In genomic region chr10:9211228-9211627, GRCh38 we compare ENCODE assay signal across 13 cellular contexts.
A peak's percentile ranks its signal among the peaks of the same experiment; 100 is the strongest.
DNase-seq lines count a peak whose midpoint lies in the region; ATAC-seq, FAIRE-seq and TF ChIP-seq lines count a peak whose summit lies in the region.
"Had no signal": no experiment of that assay in that cellular context is flagged by ENCODE, and none has a peak within 500 bp of the region (broad histone marks: within the 10 kb centered on the region; RNA-seq: fewer than 3 reads in every experiment).

No MANE protein-coding gene starts in this region.

- TF ChIP-seq CTCF in GM23338 (conservative IDR thresholded peaks at IDR 0.05; ENCODE audit: low read depth in 2 of 2) (peak; percentile 51 to 54), Panc1 (IDR thresholded peaks at IDR 0.05) (peak; percentile 46; the same call in 1 of the 2 replicates), epithelial cell of esophagus (IDR thresholded peaks at IDR 0.05; ENCODE audit: insufficient read depth, low read depth, low read length, missing control alignments) (peak; percentile 48), osteoblast (IDR thresholded peaks at IDR 0.05; ENCODE audit: extremely low read depth, low read depth, low read length) (peak; percentile 39), pancreas (IDR thresholded peaks at IDR 0.05) (no peak)

- H3K9me3 ChIP-seq in Panc1 (ENCODE audit: control insufficient read depth, insufficient read depth, low read depth, low read length) (no peaks in the 10 kb centered on the region), osteoblast (ENCODE audit: low read depth, low read length) (no peaks in the 10 kb centered on the region), pancreas (no peaks in the 10 kb centered on the region)
- H3K9me3 ChIP-seq: gastrocnemius medialis had no signal

- peaks cover 7% of the 10 kb centered on the region; the same call in 2 of the 3 replicates for H3K4me1 Mint-ChIP-seq in GM23338

- no peak; the same call in 2 of the 3 replicates for ATAC-seq in GM23338
- no peak for ATAC-seq in Panc1
- no peak for ATAC-seq in pancreas
- ATAC-seq: activated T-helper 17 cell treated with anti-CD3 and anti-CD28 coated beads, Interleukin-2, amount 50 U/mL, for 72 hours; gastrocnemius medialis had no signal

- TF ChIP-seq POLR2A in GM12891 (IDR thresholded peaks at IDR 0.05; ENCODE audit: low read depth, low read length) = no peak

- FAIRE-seq in GM12891 (lab: Jason Lieb, UNC) (no peak), pancreas (lab: Jason Lieb, UNC) (no peak)

- H3K36me3 ChIP-seq in GM23338 (ENCODE audit: insufficient read depth) (no peaks in the 10 kb centered on the region), Panc1 (ENCODE audit: control insufficient read depth, insufficient read depth, low read length) (no peaks in the 10 kb centered on the region), osteoblast (ENCODE audit: insufficient read depth, low read length) (no peaks in the 10 kb centered on the region), pancreas (no peaks in the 10 kb centered on the region)
- H3K36me3 ChIP-seq: gastrocnemius medialis had no signal

- intact Hi-C loops in Panc1 (cut with micrococcal nuclease; ENCODE audit: unreplicated experiment) = no loop called here
- intact Hi-C loops in pancreas (cut with DNase I) = loop anchor here in 1 of 3 donors (10.0 kb wide), 1 partner anchor 1346 kb away; no protein-coding TSS in a partner anchor

- peak overlapping the region; percentile 19; the same call in 1 of the 2 replicates for H3K4me2 ChIP-seq in GM23338
- H3K4me2 ChIP-seq in osteoblast (ENCODE audit: insufficient read depth, low read length) = no peak overlapping the region

- POLR2A ChIA-PET in Panc1 (lab: Charles Lee) = no interaction called here

- no peaks in the 10 kb centered on the region for H3K9me3 Mint-ChIP-seq in GM23338
- H3K9me3 Mint-ChIP-seq: activated T-helper 17 cell treated with anti-CD3 and anti-CD28 coated beads, Interleukin-2, amount 50 U/mL, for 72 hours had no signal

- 45 to 47% methylated on average over 2 of the region's 2 CpGs for WGBS in pancreas, 2 donors

- no peak overlapping the region for H3K4me3 Mint-ChIP-seq in GM23338
- H3K4me3 Mint-ChIP-seq: activated T-helper 17 cell treated with anti-CD3 and anti-CD28 coated beads, Interleukin-2, amount 50 U/mL, for 72 hours had no signal

- H3K4me1 ChIP-seq in GM23338 (ENCODE audit: insufficient read depth) (peaks cover 5% of the 10 kb centered on the region; the same call in 1 of the 2 replicates), Panc1 (ENCODE audit: control insufficient read depth, insufficient read depth, low read length) (no peaks in the 10 kb centered on the region; the same call in 1 of the 2 replicates), osteoblast (ENCODE audit: insufficient read depth, low read length) (no peaks in the 10 kb centered on the region), pancreas (no peaks in the 10 kb centered on the region)
- H3K4me1 ChIP-seq: gastrocnemius medialis had no signal

- H3K36me3 Mint-ChIP-seq in GM23338 (ENCODE audit: low read depth) = no peaks in the 10 kb centered on the region

- H2AFZ ChIP-seq in GM23338 = no peak overlapping the region
- H2AFZ ChIP-seq in osteoblast (ENCODE audit: low read length) = no peak overlapping the region

- H3K27ac ChIP-seq in GM23338 (ENCODE audit: low read depth) (no peak overlapping the region), Panc1 (ENCODE audit: low read length) (no peak overlapping the region), osteoblast (ENCODE audit: low read depth, low read length) (no peak overlapping the region), pancreas (no peak overlapping the region)
- H3K27ac ChIP-seq: gastrocnemius medialis, HL-60 had no signal

- H3K27me3 Mint-ChIP-seq in GM23338 (ENCODE audit: insufficient read depth, low read depth, poor library complexity) = peaks cover 3% of the 10 kb centered on the region

- H3K27me3 ChIP-seq in GM23338 (ENCODE audit: insufficient read depth) (no peaks in the 10 kb centered on the region), Panc1 (ENCODE audit: control insufficient read depth, insufficient read depth, low read length) (no peaks in the 10 kb centered on the region), osteoblast (ENCODE audit: insufficient read depth, low read length) (no peaks in the 10 kb centered on the region), pancreas (peaks cover 0 to 15% (median 0%) of the 10 kb centered on the region in 4 donors)
- H3K27me3 ChIP-seq: gastrocnemius medialis had no signal

- H3K4me3 ChIP-seq in GM23338 (no peak overlapping the region), Panc1 (ENCODE audit: low read depth in 2 of 2, low read length in 2 of 2) (no peak overlapping the region), epithelial cell of esophagus (ENCODE audit: low read length) (no peak overlapping the region), osteoblast (ENCODE audit: insufficient read depth, low read length) (no peak overlapping the region), pancreas (no peak overlapping the region)
- H3K4me3 ChIP-seq: gastrocnemius medialis had no signal

- H3K9me2 ChIP-seq in GM23338 (ENCODE audit: insufficient read depth) = no peaks in the 10 kb centered on the region

- CTCF ChIA-PET in Panc1 (lab: Charles Lee) = no interaction called here

- no TSS peak for BruUV-seq in Panc1 (replicated peaks; lab: Mats Ljungman, UMichigan)

- H4K20me1 ChIP-seq in GM23338 (replicated peaks; ENCODE audit: insufficient read depth) (no peaks in the 10 kb centered on the region), osteoblast (ENCODE audit: insufficient read depth, low read length) (no peaks in the 10 kb centered on the region)

- H3K27ac Mint-ChIP-seq in GM23338 = no peak overlapping the region
- H3K27ac Mint-ChIP-seq: activated T-helper 17 cell treated with anti-CD3 and anti-CD28 coated beads, Interleukin-2, amount 50 U/mL, for 72 hours had no signal

- in situ Hi-C loops in Panc1 (cut with HindIII; ENCODE audit: low pct_unique_long_range_greater_than_20kb, low sequenced_read_pairs) = no loop called here

- H3K79me2 ChIP-seq in GM23338 (replicated peaks; ENCODE audit: insufficient read depth) = no peaks in the 10 kb centered on the region
- no peaks in the 10 kb centered on the region for H3K79me2 ChIP-seq in osteoblast (ENCODE audit: insufficient read depth, low read length)

- H3F3A ChIP-seq in GM23338 (replicated peaks; ENCODE audit: low read depth) = no peaks in the 10 kb centered on the region

- DNase-seq in GM23338 (ENCODE audit: low spot score) (peak; percentile 56), Panc1 (ENCODE audit: low read depth, low spot score) (no peak), epithelial cell of esophagus (ENCODE audit: low read depth) (no peak), osteoblast (ENCODE audit: insufficient read length, low spot score, missing footprints) (no peak), GM12891 (ENCODE audit: insufficient read length, low spot score) (no peak), pancreas (no peak)
- DNase-seq in stimulated activated CD4-positive, alpha-beta T cell treated with anti-CD3 and anti-CD28 coated beads, Interleukin-4, amount 100 ng/mL, for 24 hours = no peak
- DNase-seq in activated effector memory CD4-positive, alpha-beta T cell treated with Interleukin-2 at 50 U/mL for 16 hours = no peak
- DNase-seq: activated CD4-positive, alpha-beta T cell treated with anti-CD3 and anti-CD28 coated beads for 4 hours; gastrocnemius medialis; NCI-H526 treated with DMSO at 0.1 percent for 48 hours had no signal

TF ChIP-seq in GM23338, 12 proteins besides CTCF, POLR2A, EP300 and RAD21 (continues in another document):
- TF ChIP-seq NANOG (IDR thresholded peaks at IDR 0.05; ENCODE audit: borderline replicate concordance) (no peak), POLR2AphosphoS5 (IDR thresholded peaks at IDR 0.05; ENCODE audit: low read depth) (no peak), ETS1 (IDR thresholded peaks at IDR 0.05) (no peak), CREB1 (CRISPR knock-in tag; IDR thresholded peaks at IDR 0.05; ENCODE audit: low read depth) (no peak)

TF ChIP-seq in GM12891, 5 proteins besides CTCF, POLR2A, EP300 and RAD21:
- TF ChIP-seq TAF1 (IDR thresholded peaks at IDR 0.05; ENCODE audit: low read depth, low read length) (no peak), SPI1 (IDR thresholded peaks at IDR 0.05; ENCODE audit: low read depth, low read length) (no peak), POU2F2 (IDR thresholded peaks at IDR 0.05; ENCODE audit: low read depth, low read length) (no peak), PAX5 (IDR thresholded peaks at IDR 0.05; ENCODE audit: insufficient read depth, low read length, severe bottlenecking) (no peak), POLR2AphosphoS5 (IDR thresholded peaks at IDR 0.05; ENCODE audit: low read depth, low read length) (no peak)

Comparison
In these comparisons a context has a peak if more than half of its experiments do, and no peak if none do; other contexts are left out.
1. CTCF ChIP-seq: peak in GM23338 (2 of 2), Panc1 (single experiment), epithelial cell of esophagus (single experiment) and osteoblast (single experiment); none in pancreas (0 of 4).